ENCODE assay signal across 23 cellular contexts in genomic region chr16:10466861-10467260, GRCh38.
"Had no signal": no experiment of that assay in that cellular context is flagged by ENCODE, and none has a peak within 500 bp of the region (broad histone marks: within the 10 kb centered on the region; RNA-seq: fewer than 3 reads in every experiment).

No MANE protein-coding gene starts in this region.

- H3K9me3 ChIP-seq: heart right ventricle, prostate gland, sigmoid colon, spleen, testis, tibial artery had no signal

- DNase-seq: dorsolateral prefrontal cortex; effector CD4-positive, alpha-beta T cell; foreskin melanocyte; glutamatergic neuron; heart right ventricle; hippocampal formation; islet precursor cell; kidney glomerular epithelial cell; left colon; naive thymus-derived CD4-positive, alpha-beta T cell; right cardiac atrium; sigmoid colon; spleen; stimulated activated CD4-positive, alpha-beta T cell treated with anti-CD3 and anti-CD28 coated beads, Interleukin-4, amount 100 ng/mL, for 4 hours; stimulated activated naive CD8-positive, alpha-beta T cell treated with anti-CD3 and anti-CD28 coated beads, Interleukin-15, Interleukin-2, amounts not matched to agents 100 U/mL and 50 U/mL, for 24 hours; substantia nigra; testis; tibial artery had no signal

- H3K4me3 ChIP-seq: dorsolateral prefrontal cortex, heart right ventricle, lung, neural progenitor cell, prostate gland, sigmoid colon, skin epidermis, spleen, testis, tibial artery had no signal

- H3K4me1 ChIP-seq: neural progenitor cell, prostate gland, sigmoid colon, spleen, testis, tibial artery had no signal

- H2AFZ ChIP-seq: neural progenitor cell had no signal

- ATAC-seq: heart right ventricle; left colon; naive thymus-derived CD4-positive, alpha-beta T cell; right cardiac atrium; stimulated activated memory B cell treated with anti-CD40 and anti-IgM and Interleukin-4, amounts not matched to agents 10 μg/mL and 1 μg/mL and 100 μg/mL, for 72 hours; stimulated activated naive CD8-positive, alpha-beta T cell treated with anti-CD3 and anti-CD28 coated beads, Interleukin-15, Interleukin-2, amounts not matched to agents 100 U/mL and 50 U/mL, for 24 hours had no signal

- H3K27ac ChIP-seq: dorsolateral prefrontal cortex, heart right ventricle, neural progenitor cell, prostate gland, sigmoid colon, skin epidermis, spleen, testis, tibial artery had no signal

- H3K4me2 ChIP-seq: neural progenitor cell had no signal

- H3K36me3 ChIP-seq: neural progenitor cell, prostate gland had no signal

- H3K27me3 ChIP-seq: dorsolateral prefrontal cortex, heart right ventricle, neural progenitor cell, sigmoid colon, spleen, testis, tibial artery had no signal

- H3K9ac ChIP-seq: neural progenitor cell had no signal
